Comparison of ENCODE assay signal across 13 cellular contexts in genomic region chr1:196115641-196116040, GRCh38.
DNase-seq lines count a peak whose midpoint lies in the region; ATAC-seq, FAIRE-seq and TF ChIP-seq lines count a peak whose summit lies in the region.
"Had no signal": no experiment of that assay in that cellular context is flagged by ENCODE, and none has a peak within 500 bp of the region (broad histone marks: within the 10 kb centered on the region; RNA-seq: fewer than 3 reads in every experiment).

No MANE protein-coding gene starts in this region.

- H3K27ac ChIP-seq in left lung: no peak overlapping the region
- no peak overlapping the region for H3K27ac ChIP-seq in HepG2 (ENCODE audit: extremely low read length, insufficient read depth, low read length)
- no peak overlapping the region for H3K27ac ChIP-seq in CD8-positive, alpha-beta memory T cell (ENCODE audit: low read depth, low read length)
- H3K27ac ChIP-seq: right lobe of liver had no signal

- no peak for TF ChIP-seq POLR2A in HepG2 (IDR thresholded peaks at IDR 0.05; ENCODE audit: insufficient read depth in 1 of 2, low read depth in 2 of 2, low read length in 2 of 2)

- no peak overlapping the region for H3K27ac Mint-ChIP-seq in CD8-positive, alpha-beta memory T cell
- H3K27ac Mint-ChIP-seq: immature natural killer cell had no signal

- BruUV-seq in HepG2 (replicated peaks; lab: Mats Ljungman, UMichigan): no TSS peak

- POLR2A ChIA-PET in AG04449 (lab: Yijun Ruan, JAX) (no interaction called here), HepG2 (lab: Yijun Ruan, JAX) (no interaction called here)
- POLR2A ChIA-PET in CD8-positive, alpha-beta memory T cell (lab: Charles Lee): no interaction called here

- H3K4me3 ChIP-seq in AG04449 (ENCODE audit: low read depth, low read length) (no peak overlapping the region), MG63 (no peak overlapping the region), epithelial cell of esophagus (ENCODE audit: low read length) (no peak overlapping the region), left lung (no peak overlapping the region), HepG2 (replicated peaks in 1 of 3; ENCODE audit: insufficient read depth in 1 of 3, low read depth in 2 of 3, low read length in 3 of 3) (no peak overlapping the region)
- no peak overlapping the region for H3K4me3 ChIP-seq in CD8-positive, alpha-beta memory T cell (ENCODE audit: low read length)
- H3K4me3 ChIP-seq: right lobe of liver had no signal

- H3K9ac ChIP-seq in HepG2 (ENCODE audit: insufficient read depth, low read depth, low read length): no peak overlapping the region

- DNase-seq in AG04449 (ENCODE audit: low read depth, low spot score): peak; percentile 17
- DNase-seq in MG63: peak; percentile 69
- DNase-seq in epithelial cell of esophagus (ENCODE audit: low read depth): peak; percentile 64
- DNase-seq in left lung: peak in 1 of 2 donors; percentile 37
- no peak for DNase-seq in HepG2 (ENCODE audit: low spot score)
- no peak for DNase-seq in CD8-positive, alpha-beta memory T cell
- no peak for DNase-seq in stimulated activated CD8-positive, alpha-beta memory T cell treated with anti-CD3 and anti-CD28 coated beads, Interleukin-4, amount 100 ng/mL, for 48 hours
- DNase-seq: activated CD8-positive, alpha-beta memory T cell treated with anti-CD3 and anti-CD28 coated beads, Interleukin-2, amount 50 U/mL, for 48 hours; immature natural killer cell; NCI-H2029; right lobe of liver had no signal

- no peaks in the 10 kb centered on the region for H3K36me3 Mint-ChIP-seq in CD8-positive, alpha-beta memory T cell
- H3K36me3 Mint-ChIP-seq: immature natural killer cell had no signal

- no peak overlapping the region for H2AFZ ChIP-seq in HepG2 (ENCODE audit: low read length)

- H3K27me3 Mint-ChIP-seq in CD8-positive, alpha-beta memory T cell: no peaks in the 10 kb centered on the region

- no peaks in the 10 kb centered on the region for H3K79me2 ChIP-seq in HepG2 (ENCODE audit: insufficient read depth, low read length)

- H3K9me3 Mint-ChIP-seq in CD8-positive, alpha-beta memory T cell: peaks cover 0 to 2% (median 0%) of the 10 kb centered on the region in 5 donors

- TF ChIP-seq EP300 in HepG2 (IDR thresholded peaks at IDR 0.05; ENCODE audit: low read depth in 2 of 2, low read length in 2 of 2) (no peak), HepG2 (CRISPR knock-in tag; IDR thresholded peaks at IDR 0.05; ENCODE audit: borderline replicate concordance) (no peak)

- H3K4me1 Mint-ChIP-seq in CD8-positive, alpha-beta memory T cell: no peaks in the 10 kb centered on the region
- H3K4me1 Mint-ChIP-seq: immature natural killer cell had no signal

- intact Hi-C loops in left lung (cut with DNase I) (no loop called here), HepG2 (cut with micrococcal nuclease; ENCODE audit: unreplicated experiment) (no loop called here)

- H3K27me3 ChIP-seq in MG63 (no peaks in the 10 kb centered on the region), left lung (no peaks in the 10 kb centered on the region), HepG2 (ENCODE audit: control insufficient read depth in 1 of 2, insufficient read depth in 2 of 2, low read length in 2 of 2) (no peaks in the 10 kb centered on the region)
- H3K27me3 ChIP-seq in CD8-positive, alpha-beta memory T cell (ENCODE audit: insufficient read depth, low read length, poor library complexity, severe bottlenecking): no peaks in the 10 kb centered on the region
- H3K27me3 ChIP-seq: right lobe of liver had no signal

- ATAC-seq in left lung (peak; percentile 62), HepG2 (no peak), HG02798 (IDR thresholded peaks at IDR 0.05; ENCODE audit: poor library complexity, unreplicated experiment) (no peak)
- ATAC-seq: right lobe of liver had no signal

- TF ChIP-seq CTCF in AG04449 (IDR thresholded peaks at IDR 0.05; ENCODE audit: insufficient read depth, low read length, missing control alignments) (no peak), epithelial cell of esophagus (IDR thresholded peaks at IDR 0.05; ENCODE audit: insufficient read depth, low read depth, low read length, missing control alignments) (no peak), left lung (IDR thresholded peaks at IDR 0.05) (no peak), HepG2 (CRISPR knock-in tag; IDR thresholded peaks at IDR 0.05) (no peak)

- no peak overlapping the region for H3K4me2 ChIP-seq in HepG2 (ENCODE audit: low read depth, low read length)

- H3K9me3 ChIP-seq in MG63 (no peaks in the 10 kb centered on the region), left lung (peaks cover 0 to 4% of the 10 kb centered on the region in 2 donors), HepG2 (ENCODE audit: low read length) (no peaks in the 10 kb centered on the region)
- H3K9me3 ChIP-seq in CD8-positive, alpha-beta memory T cell (ENCODE audit: low read length): no peaks in the 10 kb centered on the region
- H3K9me3 ChIP-seq: right lobe of liver had no signal

- in situ Hi-C loops in HepG2 (cut with HindIII; ENCODE audit: extremely low pct_ligation_motif_present, low pct_unique_long_range_greater_than_20kb): no loop called here

- no peak for FAIRE-seq in HepG2 (lab: Jason Lieb, UNC)
- FAIRE-seq: colon had no signal

- no peak for TF ChIP-seq RAD21 in HepG2 (CRISPR knock-in tag; IDR thresholded peaks at IDR 0.05)

- no peaks in the 10 kb centered on the region for H4K20me1 ChIP-seq in HepG2 (ENCODE audit: insufficient read depth, low read length)

- 0% methylated on average over 2 of the region's 2 CpGs for WGBS in HepG2 (ENCODE audit: low lambda C conversion rate)

- no peak overlapping the region for H3K4me3 Mint-ChIP-seq in CD8-positive, alpha-beta memory T cell
- H3K4me3 Mint-ChIP-seq: immature natural killer cell had no signal

- H3K4me1 ChIP-seq in left lung (no peaks in the 10 kb centered on the region), HepG2 (ENCODE audit: insufficient read depth, low read length) (no peaks in the 10 kb centered on the region)
- no peaks in the 10 kb centered on the region for H3K4me1 ChIP-seq in CD8-positive, alpha-beta memory T cell (ENCODE audit: insufficient read depth, low read length)
- H3K4me1 ChIP-seq: right lobe of liver had no signal

- CTCF ChIA-PET in AG04449 (lab: Yijun Ruan, JAX) (no interaction called here), HepG2 (lab: Yijun Ruan, JAX; ENCODE audit: low intra/inter-chr PET ratio, low total read pairs) (no interaction called here)
- CTCF ChIA-PET in CD8-positive, alpha-beta memory T cell (lab: Charles Lee): no interaction called here

- H3K36me3 ChIP-seq in MG63 (no peaks in the 10 kb centered on the region), left lung (no peaks in the 10 kb centered on the region), HepG2 (replicated peaks in 1 of 2; ENCODE audit: control insufficient read depth in 1 of 2, insufficient read depth in 2 of 2, low read length in 2 of 2) (no peaks in the 10 kb centered on the region)
- H3K36me3 ChIP-seq in CD8-positive, alpha-beta memory T cell (ENCODE audit: insufficient read depth, low read length): no peaks in the 10 kb centered on the region
- H3K36me3 ChIP-seq: right lobe of liver had no signal

TF ChIP-seq in HepG2, 621 proteins besides CTCF, POLR2A, EP300 and RAD21 (continues in another document):
- TF ChIP-seq MTERF4 (CRISPR knock-in tag; IDR thresholded peaks at IDR 0.05): no peak
- TF ChIP-seq NCOR1 (IDR thresholded peaks at IDR 0.05; ENCODE audit: borderline replicate concordance, low read length): no peak
- no peak for TF ChIP-seq ZFP36L2 (CRISPR knock-in tag; IDR thresholded peaks at IDR 0.05)
- TF ChIP-seq GFI1 (CRISPR knock-in tag; IDR thresholded peaks at IDR 0.05; ENCODE audit: borderline replicate concordance): no peak
- no peak for TF ChIP-seq KLF12 (CRISPR knock-in tag; IDR thresholded peaks at IDR 0.05; ENCODE audit: borderline replicate concordance)
- TF ChIP-seq SOX5 (CRISPR knock-in tag; IDR thresholded peaks at IDR 0.05; ENCODE audit: borderline replicate concordance): no peak
- TF ChIP-seq ZNF747 (CRISPR knock-in tag; IDR thresholded peaks at IDR 0.05; ENCODE audit: borderline replicate concordance): no peak
- no peak for TF ChIP-seq SIN3B (IDR thresholded peaks at IDR 0.05; ENCODE audit: low read length)
- TF ChIP-seq BRF2 (CRISPR knock-in tag; IDR thresholded peaks at IDR 0.05): no peak
- TF ChIP-seq CREBL2 (CRISPR knock-in tag; IDR thresholded peaks at IDR 0.05; ENCODE audit: borderline replicate concordance): no peak
- no peak for TF ChIP-seq DDIT3 (CRISPR knock-in tag; IDR thresholded peaks at IDR 0.05)

Comparison
In these comparisons a context has a peak if more than half of its experiments do, and no peak if none do; other contexts are left out.
1. DNase-seq: peak in AG04449 (single experiment), MG63 (single experiment) and epithelial cell of esophagus (single experiment); none in HepG2 (single experiment), CD8-positive, alpha-beta memory T cell (0 of 5) and stimulated activated CD8-positive, alpha-beta memory T cell treated with anti-CD3 and anti-CD28 coated beads, Interleukin-4, amount 100 ng/mL, for 48 hours (single experiment).